In genomic region chr2:50878256-50878655, GRCh38 we compare ENCODE assay signal across 24 cellular contexts.
DNase-seq lines count a peak whose midpoint lies in the region; ATAC-seq, FAIRE-seq and TF ChIP-seq lines count a peak whose summit lies in the region.
"Had no signal": no experiment of that assay in that cellular context is flagged by ENCODE, and none has a peak within 500 bp of the region (broad histone marks: within the 10 kb centered on the region; RNA-seq: fewer than 3 reads in every experiment).

No MANE protein-coding gene starts in this region.

- H3K27me3 ChIP-seq in Loucy (ENCODE audit: insufficient read depth, low read length, poor library complexity, severe bottlenecking) (no peaks in the 10 kb centered on the region), trophoblast cell (ENCODE audit: insufficient read depth, low read length) (no peaks in the 10 kb centered on the region)
- H3K27me3 ChIP-seq: BE2C had no signal

- H3K27ac ChIP-seq in trophoblast cell (ENCODE audit: low read depth, low read length): no peak overlapping the region

- H4K91ac ChIP-seq in trophoblast cell (ENCODE audit: low read depth, low read length): no peak overlapping the region

- no peak overlapping the region for H3K18ac ChIP-seq in trophoblast cell (ENCODE audit: low read length)

- H3K79me1 ChIP-seq in trophoblast cell (ENCODE audit: low read length): no peaks in the 10 kb centered on the region

- no CpG with 5 or more reads among the region's 1 CpG for WGBS in trophoblast cell (ENCODE audit: extremely low coverage, insufficient coverage, insufficient read length)

- no peak for FAIRE-seq in D721Med (lab: Jason Lieb, UNC)
- FAIRE-seq: G401.6, GM12891, H1, HepG2 had no signal

- no peak overlapping the region for H2BK5ac ChIP-seq in trophoblast cell (ENCODE audit: low read depth, low read length, poor library complexity)

- H2BK120ac ChIP-seq in trophoblast cell (ENCODE audit: insufficient read depth, low read length, poor library complexity): no peak overlapping the region

- peak; percentile 59 for ATAC-seq in GM21717 (IDR thresholded peaks at IDR 0.05; ENCODE audit: unreplicated experiment)
- ATAC-seq: HepG2, T-cell had no signal

- H3K4me1 ChIP-seq in Loucy (ENCODE audit: insufficient read depth, low read length, poor library complexity, severe bottlenecking) (peaks cover 31% of the 10 kb centered on the region), trophoblast cell (ENCODE audit: control insufficient read depth in 1 of 2, insufficient read depth in 2 of 2, low read length in 2 of 2) (no peaks in the 10 kb centered on the region)
- H3K4me1 ChIP-seq: BE2C had no signal

- H3K4me3 ChIP-seq in GM12865 (ENCODE audit: low read depth, low read length): no peak overlapping the region
- H3K4me3 ChIP-seq in Loucy (ENCODE audit: low read length, poor library complexity, severe bottlenecking): no peak overlapping the region
- no peak overlapping the region for H3K4me3 ChIP-seq in trophoblast cell (ENCODE audit: low read depth, low read length)

- H4K8ac ChIP-seq in trophoblast cell (ENCODE audit: low read depth, low read length): no peak overlapping the region

- H3K9ac ChIP-seq in Loucy (ENCODE audit: low read depth, low read length, poor library complexity, severe bottlenecking) (no peak overlapping the region), trophoblast cell (ENCODE audit: low read length) (no peak overlapping the region)

- H2AFZ ChIP-seq in Loucy (ENCODE audit: low read length) (peak overlapping the region; percentile 59; the same call in 1 of the 2 replicates), trophoblast cell (ENCODE audit: insufficient read depth, low read length, poor library complexity) (no peak overlapping the region)

- H3K23ac ChIP-seq in trophoblast cell (ENCODE audit: low read length): no peak overlapping the region

- DNase-seq in GM12865 (ENCODE audit: low read depth): peak; percentile 2
- peak; percentile 79 for DNase-seq in left kidney (ENCODE audit: low read depth, low spot score)
- no peak for DNase-seq in activated CD4-positive, alpha-beta T cell treated with anti-CD3 and anti-CD28 coated beads, Interleukin-2, amount 50 U/mL, for 48 hours
- no peak for DNase-seq in D721Med (ENCODE audit: insufficient read length, low spot score)
- DNase-seq in occipital lobe (lab: John Stamatoyannopoulos, UW): no peak
- no peak for DNase-seq in trophoblast cell
- DNase-seq: 8988T, ACHN, BE2C, HCEC 1CT, Kasumi-1, NCI-H2029, NCI-H446 treated with DMSO at 0.1 percent for 48 hours, NCI-H526, NCI-H82, Right ventricle myocardium superior, RPMI8226, T-cell had no signal

- no peaks in the 10 kb centered on the region for H3F3A ChIP-seq in Loucy (ENCODE audit: low read depth)

- no peaks in the 10 kb centered on the region for H3K9me2 ChIP-seq in Loucy (replicated peaks; ENCODE audit: low read depth, low read length)

- no peak overlapping the region for H3K14ac ChIP-seq in trophoblast cell (ENCODE audit: low read length)

- H3K79me2 ChIP-seq in Loucy (ENCODE audit: insufficient read depth, low read length): no peaks in the 10 kb centered on the region
- H3K79me2 ChIP-seq in trophoblast cell (ENCODE audit: control insufficient read depth, insufficient read depth, low read length, poor library complexity): no peaks in the 10 kb centered on the region

- no peak overlapping the region for H2BK12ac ChIP-seq in trophoblast cell (ENCODE audit: low read length)

- H2AK5ac ChIP-seq in trophoblast cell (ENCODE audit: low read length): no peak overlapping the region

- H4K12ac ChIP-seq in trophoblast cell (ENCODE audit: low read depth, low read length): no peak overlapping the region

- TF ChIP-seq CTCF in GM12865 (IDR thresholded peaks at IDR 0.05; ENCODE audit: insufficient read depth, low read depth, low read length, missing control alignments): no peak
- no peak for TF ChIP-seq CTCF in Loucy (conservative IDR thresholded peaks at IDR 0.05; ENCODE audit: low read length)
- TF ChIP-seq CTCF in D721Med (IDR thresholded peaks at IDR 0.05; ENCODE audit: insufficient read depth, missing control alignments): no peak

- no peaks in the 10 kb centered on the region for H3K36me3 ChIP-seq in Loucy (ENCODE audit: insufficient read depth, low read length)
- H3K36me3 ChIP-seq in trophoblast cell (ENCODE audit: control insufficient read depth in 1 of 2, insufficient read depth in 2 of 2, low read length in 2 of 2): no peaks in the 10 kb centered on the region
- H3K36me3 ChIP-seq: BE2C had no signal

- no peaks in the 10 kb centered on the region for H3K9me3 ChIP-seq in Loucy (ENCODE audit: insufficient read depth, low read depth, low read length)
- H3K9me3 ChIP-seq in trophoblast cell (ENCODE audit: insufficient read depth, low read depth, low read length): no peaks in the 10 kb centered on the region
- H3K9me3 ChIP-seq: BE2C had no signal

- no peak overlapping the region for H3K4ac ChIP-seq in trophoblast cell (ENCODE audit: low read depth, low read length)

- H3K4me2 ChIP-seq in Loucy (ENCODE audit: low read depth, low read length, poor library complexity, severe bottlenecking) (no peak overlapping the region), trophoblast cell (ENCODE audit: low read length) (no peak overlapping the region)

- no peaks in the 10 kb centered on the region for H4K20me1 ChIP-seq in Loucy (ENCODE audit: insufficient read depth, low read length, poor library complexity, severe bottlenecking)

Comparison
In these comparisons a context has a peak if more than half of its experiments do, and no peak if none do; other contexts are left out.
1. DNase-seq: peak in GM12865 (single experiment) and left kidney (single experiment); none in activated CD4-positive, alpha-beta T cell treated with anti-CD3 and anti-CD28 coated beads, Interleukin-2, amount 50 U/mL, for 48 hours (0 of 2), D721Med (single experiment), occipital lobe (single experiment) and trophoblast cell (0 of 2).